In the genomic region with DNA sequence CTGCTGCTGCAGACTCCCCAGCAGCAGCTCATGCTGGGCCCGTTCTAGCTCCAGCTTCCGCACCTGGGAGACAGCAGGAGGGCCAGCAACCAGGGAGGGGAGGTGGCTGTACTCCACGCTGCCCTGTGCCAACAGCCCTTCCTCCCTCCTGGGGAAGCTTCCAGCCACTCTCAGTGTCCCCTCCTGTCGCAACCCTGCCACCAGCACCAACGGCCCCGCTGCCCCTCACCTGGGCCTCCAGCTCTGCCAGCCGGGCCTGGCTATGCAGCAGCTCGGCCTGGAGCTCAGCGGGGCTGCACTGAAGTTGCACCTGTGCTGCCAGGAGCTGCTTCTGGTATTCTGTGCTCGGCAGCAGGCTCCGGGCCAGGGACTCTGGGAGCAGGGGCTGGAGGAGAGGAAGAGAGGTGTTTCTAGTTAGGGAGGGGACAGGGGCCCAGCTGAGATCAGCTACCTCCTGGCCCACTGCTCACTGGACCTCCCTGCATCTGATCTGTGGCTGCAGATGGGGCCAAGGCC, we compare ENCODE assay signal across 27 cellular contexts. TPM values are rescaled to one million over a fixed set of nuclear protein-coding genes. Genes with fewer than 3 reads are reported as not detected.
DNase-seq lines count a peak whose midpoint lies in the region; ATAC-seq and TF ChIP-seq lines count a peak whose summit lies in the region.
"Had no signal": no experiment of that assay in that cellular context is flagged by ENCODE, and none has a peak within 500 bp of the region (broad histone marks: within the 10 kb centered on the region; RNA-seq: fewer than 3 reads in every experiment).

No MANE protein-coding gene starts in this region.

- no peaks in the 10 kb centered on the region for H3K27me3 ChIP-seq in H7 (ENCODE audit: control insufficient read depth, insufficient read depth, low read length)
- H3K27me3 ChIP-seq in endodermal cell (ENCODE audit: control insufficient read depth, insufficient read depth, low read length, poor library complexity, severe bottlenecking), result no peaks in the 10 kb centered on the region
- H3K27me3 ChIP-seq: BLaER1 treated with 17β-estradiol and CSF1 and Interleukin-3, amounts not matched to agents 10 nM and 100 nM had no signal

- no peaks in the 10 kb centered on the region for H3K4me1 Mint-ChIP-seq in endodermal cell

- TF ChIP-seq CTCF in endodermal cell (conservative IDR thresholded peaks at IDR 0.05), result no peak

- no peaks in the 10 kb centered on the region for H3K9me3 Mint-ChIP-seq in endodermal cell
- H3K9me3 Mint-ChIP-seq: CD8-positive, alpha-beta T cell had no signal

- no peak overlapping the region for H3K27ac ChIP-seq in endodermal cell (ENCODE audit: low read depth, low read length)
- H3K27ac ChIP-seq: 22Rv1, SK-N-MC had no signal

- no peaks in the 10 kb centered on the region for H3K27me3 Mint-ChIP-seq in endodermal cell (ENCODE audit: insufficient read depth)

- WGBS in endodermal cell (ENCODE audit: insufficient coverage in 1 of 2, insufficient read length in 1 of 2), 2 experiments, result 89 to 94% methylated on average over 6 to 11 of the region's 11 CpGs

- DNase-seq in NCI-H1092 treated with DMSO at 0.1 percent for 48 hours (lab: John Stamatoyannopoulos, UW) (peak; percentile 7), NCI-H1092 (lab: John Stamatoyannopoulos, UW) (no peak), H7 (peak; percentile 46), NCI-H2107 treated with DMSO at 0.1 percent for 48 hours (lab: John Stamatoyannopoulos, UW; ENCODE audit: unreplicated experiment) (peak; percentile 23), cerebellum (ENCODE audit: low spot score) (peak; percentile 56), endodermal cell (no peak)
- DNase-seq: Calu3; CD8-positive, alpha-beta T cell; DMS153; GDM1; GOT3; KBM-7; MM.1S; NCI-H1048; NCI-H1436 treated with DMSO at 0.1 percent for 48 hours; NCI-H2029 treated with DMSO at 0.1 percent for 48 hours; NCI-H2227 treated with DMSO at 0.1 percent for 48 hours; NCI-H524; PC-3; SHP77 treated with DMSO at 0.1 percent for 48 hours; SW 1271 had no signal

- H3K9ac ChIP-seq in endodermal cell (ENCODE audit: extremely low read depth, low read length, poor library complexity, severe bottlenecking), result no peak overlapping the region

- H3K4me3 Mint-ChIP-seq in endodermal cell, result no peak overlapping the region
- H3K4me3 Mint-ChIP-seq: CD8-positive, alpha-beta T cell had no signal

- H3K27ac Mint-ChIP-seq in endodermal cell, result no peak overlapping the region
- H3K27ac Mint-ChIP-seq: CD8-positive, alpha-beta T cell had no signal

- H3K4me1 ChIP-seq in endodermal cell (ENCODE audit: control insufficient read depth, insufficient read depth, low read length), result no peaks in the 10 kb centered on the region

- ATAC-seq in HG02870 (IDR thresholded peaks at IDR 0.05; ENCODE audit: unreplicated experiment) (no peak), GM21529 (IDR thresholded peaks at IDR 0.05; ENCODE audit: unreplicated experiment) (no peak)
- ATAC-seq: CD8-positive, alpha-beta T cell; HCT116; PC-3 had no signal

- no peaks in the 10 kb centered on the region for H3K9me3 ChIP-seq in endodermal cell (ENCODE audit: control insufficient read depth, low read length)
- H3K9me3 ChIP-seq: BLaER1 treated with 17β-estradiol and CSF1 and Interleukin-3, amounts not matched to agents 10 nM and 100 nM had no signal

- peaks cover 22% of the 10 kb centered on the region for H3K36me3 Mint-ChIP-seq in endodermal cell (ENCODE audit: low read depth)

- H3K36me3 ChIP-seq in H7 (replicated peaks; ENCODE audit: control insufficient read depth, insufficient read depth, low read length) (peaks cover 4% of the 10 kb centered on the region), endodermal cell (ENCODE audit: control insufficient read depth, insufficient read depth, low read length) (no peaks in the 10 kb centered on the region)

- no peak overlapping the region for H3K4me3 ChIP-seq in H7 (ENCODE audit: insufficient read depth, low read depth, low read length)
- H3K4me3 ChIP-seq in endodermal cell (ENCODE audit: low read length), result no peak overlapping the region
- H3K4me3 ChIP-seq: BLaER1 treated with 17β-estradiol and CSF1 and Interleukin-3, amounts not matched to agents 10 nM and 100 nM; SK-N-MC had no signal

RNA-seq across cellular contexts. Expression of gene MRPL38, which starts 15.4 kb away (rescaled TPM):
- total RNA-seq in H7 (2014; rRNA removed; shearing (Covaris generic)), result 100 and 125 TPM in 2 replicates
- 27.0 TPM for total RNA-seq in cerebellum
- 100 to 1,000 TPM; 103 to 118 TPM for total RNA-seq in endodermal cell
- 67.6 TPM for polyA plus RNA-seq in endodermal cell (2013, experiment 1 of 2)
- polyA plus RNA-seq in endodermal cell (2013, experiment 2 of 2), result 60.8 TPM

RNA-seq across cellular contexts. Expression of gene FBF1, which starts 20.7 kb away (rescaled TPM):
- 17.9 and 27.7 TPM in 2 replicates for total RNA-seq in H7 (2014; rRNA removed; shearing (Covaris generic))
- 22.4 TPM for total RNA-seq in cerebellum
- 10 to 100 TPM; 25.9 to 39.1 TPM for total RNA-seq in endodermal cell
- 16.8 TPM for polyA plus RNA-seq in endodermal cell (2013, experiment 1 of 2)
- polyA plus RNA-seq in endodermal cell (2013, experiment 2 of 2), result 13.0 TPM

RNA-seq across cellular contexts. Expression of gene TRIM65, which starts 23.4 kb away (rescaled TPM):
- total RNA-seq in H7 (2014; rRNA removed; shearing (Covaris generic)), result 66.4 and 69.4 TPM in 2 replicates
- 8.1 TPM for total RNA-seq in cerebellum
- total RNA-seq in endodermal cell, result 10 to 100 TPM; 27.4 to 35.3 TPM
- 21.3 TPM for polyA plus RNA-seq in endodermal cell (2013, experiment 1 of 2)
- polyA plus RNA-seq in endodermal cell (2013, experiment 2 of 2), result 20.3 TPM

RNA-seq across cellular contexts. Expression of gene TRIM47, which starts 41.7 kb away (rescaled TPM):
- 8.5 and 14.1 TPM in 2 replicates for total RNA-seq in H7 (2014; rRNA removed; shearing (Covaris generic))
- total RNA-seq in cerebellum (9.9 TPM), endodermal cell (1 to 10 TPM; 1.6 to 2.7 TPM)
- 1.4 TPM for polyA plus RNA-seq in endodermal cell (2013, experiment 1 of 2)
- polyA plus RNA-seq in endodermal cell (2013, experiment 2 of 2), result 0.62 TPM

RNA-seq across cellular contexts. Expression of gene ACOX1, which starts 58.9 kb away (rescaled TPM):
- total RNA-seq in H7 (2014; rRNA removed; shearing (Covaris generic)), result 35.1 and 38.3 TPM in 2 replicates
- total RNA-seq in cerebellum (55.6 TPM), endodermal cell (10 to 100 TPM; 28.6 to 37.1 TPM)
- 16.1 TPM for polyA plus RNA-seq in endodermal cell (2013, experiment 1 of 2)
- 13.6 TPM for polyA plus RNA-seq in endodermal cell (2013, experiment 2 of 2)

Comparison
In these comparisons a context has a peak if more than half of its experiments do, and no peak if none do; other contexts are left out.
1. DNase-seq: peak in NCI-H1092 treated with DMSO at 0.1 percent for 48 hours (single experiment), H7 (single experiment), NCI-H2107 treated with DMSO at 0.1 percent for 48 hours (single experiment) and cerebellum (single experiment); none in NCI-H1092 (single experiment) and endodermal cell (single experiment).